Comparison of ENCODE assay signal across 29 cellular contexts in the genomic region with DNA sequence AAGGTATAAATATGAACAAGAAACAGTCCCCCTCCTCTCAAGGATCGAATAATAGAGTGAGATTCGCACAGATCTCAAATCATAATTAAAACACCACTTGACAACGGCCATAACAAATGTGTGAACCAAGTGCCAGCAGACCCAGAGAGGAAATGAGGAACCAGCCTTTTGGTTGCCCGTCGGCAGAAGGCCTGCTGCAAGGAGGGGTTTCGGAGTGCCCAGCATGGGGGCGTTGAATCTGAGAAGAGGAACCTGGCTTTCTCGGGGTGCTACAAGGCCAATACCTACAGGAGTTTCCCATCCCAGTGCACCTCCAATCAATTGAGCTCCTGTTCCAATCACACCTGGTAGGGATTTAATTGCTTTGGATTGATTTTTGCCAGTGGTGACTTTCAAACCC.
"Had no signal": no experiment of that assay in that cellular context is flagged by ENCODE, and none has a peak within 500 bp of the region (broad histone marks: within the 10 kb centered on the region; RNA-seq: fewer than 3 reads in every experiment).

No MANE protein-coding gene starts in this region.

- H3K4me3 Mint-ChIP-seq: activated CD4-positive, alpha-beta memory T cell treated with anti-CD3 and anti-CD28 coated beads for 36 hours; activated CD4-positive, alpha-beta T cell treated with anti-CD3 and anti-CD28 coated beads for 36 hours; activated CD4-positive, alpha-beta T cell treated with anti-CD3 and anti-CD28 coated beads, Interleukin-2, amount 10 ng/mL, durations not matched to agents 24 days and 14 days; activated CD8-positive, alpha-beta T cell treated with anti-CD3 and anti-CD28 coated beads, Interleukin-2, amount 10 ng/mL, durations not matched to agents 7 days and 5 days; activated naive CD8-positive, alpha-beta T cell; activated T-cell treated with anti-CD3 and anti-CD28 coated beads, Interleukin-2, amount 50 U/mL, for 24 hours; activated T-cell treated with anti-CD3 and anti-CD28 coated beads, Interleukin-2, amount 50 U/mL, for 72 hours; T-helper 17 cell; T-helper 2 cell treated with Interferon-gamma antibody and Interleukin-4, amounts not matched to agents 5 μg/mL and 100 μg/mL, for 36 hours had no signal

- DNase-seq: activated CD4-positive, alpha-beta memory T cell treated with anti-CD3 and anti-CD28 coated beads for 36 hours; activated CD4-positive, alpha-beta T cell treated with anti-CD3 and anti-CD28 coated beads for 36 hours; activated CD4-positive, alpha-beta T cell treated with anti-CD3 and anti-CD28 coated beads, Interleukin-2, amount 10 ng/mL, durations not matched to agents 24 days and 14 days; activated CD4-positive, CD25-positive, alpha-beta regulatory T cell; activated CD4-positive, CD25-positive, alpha-beta regulatory T cell treated with anti-CD3 and anti-CD28 coated beads, Interleukin-2, amount 50 U/mL, for 72 hours; activated CD8-positive, alpha-beta memory T cell treated with anti-CD3 and anti-CD28 coated beads, Interleukin-2, amount 50 U/mL, for 48 hours; activated CD8-positive, alpha-beta T cell treated with anti-CD3 and anti-CD28 coated beads, Interleukin-2, amount 10 ng/mL, durations not matched to agents 7 days and 5 days; activated gamma-delta T cell; activated naive CD4-positive, alpha-beta T cell; activated naive CD4-positive, alpha-beta T cell treated with anti-CD3 and anti-CD28 coated beads, Interleukin-2, amount 50 U/mL, for 16 hours; activated T-cell treated with anti-CD3 and anti-CD28 coated beads for 4 hours; activated T-cell treated with anti-CD3 and anti-CD28 coated beads, Interleukin-2, amount 50 U/mL, for 24 hours; activated T-cell treated with anti-CD3 and anti-CD28 coated beads, Interleukin-2, amount 50 U/mL, for 72 hours; amniotic stem cell; anterior cingulate cortex; brain microvascular endothelial cell; caudate nucleus; cortex of kidney; dermis blood vessel endothelial cell; effector CD4-positive, alpha-beta T cell; esophagus squamous epithelium; foreskin melanocyte; heart right ventricle; T-helper 1 cell; T-helper 17 cell; T1000 had no signal

- H3K27me3 Mint-ChIP-seq: activated CD4-positive, alpha-beta T cell treated with anti-CD3 and anti-CD28 coated beads, Interleukin-2, amount 10 ng/mL, durations not matched to agents 24 days and 14 days had no signal

- H3K36me3 Mint-ChIP-seq: activated CD4-positive, alpha-beta memory T cell treated with anti-CD3 and anti-CD28 coated beads for 36 hours; activated naive CD8-positive, alpha-beta T cell had no signal

- H3K27ac Mint-ChIP-seq: activated CD4-positive, alpha-beta memory T cell treated with anti-CD3 and anti-CD28 coated beads for 36 hours; activated CD4-positive, alpha-beta T cell treated with anti-CD3 and anti-CD28 coated beads for 36 hours; activated CD4-positive, alpha-beta T cell treated with anti-CD3 and anti-CD28 coated beads, Interleukin-2, amount 10 ng/mL, durations not matched to agents 24 days and 14 days; activated CD8-positive, alpha-beta T cell treated with anti-CD3 and anti-CD28 coated beads, Interleukin-2, amount 10 ng/mL, durations not matched to agents 7 days and 5 days; activated naive CD8-positive, alpha-beta T cell; activated T-cell treated with anti-CD3 and anti-CD28 coated beads, Interleukin-2, amount 50 U/mL, for 24 hours; activated T-cell treated with anti-CD3 and anti-CD28 coated beads, Interleukin-2, amount 50 U/mL, for 72 hours; T-helper 17 cell; T-helper 2 cell treated with Interferon-gamma antibody and Interleukin-4, amounts not matched to agents 5 μg/mL and 100 μg/mL, for 36 hours had no signal

- H3K4me1 Mint-ChIP-seq: activated CD4-positive, alpha-beta T cell treated with anti-CD3 and anti-CD28 coated beads for 36 hours; activated CD4-positive, alpha-beta T cell treated with anti-CD3 and anti-CD28 coated beads, Interleukin-2, amount 10 ng/mL, durations not matched to agents 24 days and 14 days; T-helper 17 cell had no signal

- H3K9me3 Mint-ChIP-seq: activated CD4-positive, alpha-beta memory T cell treated with anti-CD3 and anti-CD28 coated beads for 36 hours; activated CD4-positive, alpha-beta T cell treated with anti-CD3 and anti-CD28 coated beads, Interleukin-2, amount 10 ng/mL, durations not matched to agents 24 days and 14 days; activated T-cell treated with anti-CD3 and anti-CD28 coated beads, Interleukin-2, amount 50 U/mL, for 24 hours; activated T-cell treated with anti-CD3 and anti-CD28 coated beads, Interleukin-2, amount 50 U/mL, for 72 hours; T-helper 2 cell treated with Interferon-gamma antibody and Interleukin-4, amounts not matched to agents 5 μg/mL and 100 μg/mL, for 36 hours had no signal

- ATAC-seq: activated CD4-positive, alpha-beta T cell treated with anti-CD3 and anti-CD28 coated beads for 36 hours; activated CD8-positive, alpha-beta T cell treated with anti-CD3 and anti-CD28 coated beads, Interleukin-2, amount 10 ng/mL, durations not matched to agents 7 days and 5 days; activated T-cell treated with anti-CD3 and anti-CD28 coated beads, Interleukin-2, amount 50 U/mL, for 72 hours; gastroesophageal sphincter; heart right ventricle; T-helper 17 cell had no signal
